Comparison of ENCODE assay signal across 25 cellular contexts in genomic region chr17:36773039-36773438, GRCh38.
"Had no signal": no experiment of that assay in that cellular context is flagged by ENCODE, and none has a peak within 500 bp of the region (broad histone marks: within the 10 kb centered on the region; RNA-seq: fewer than 3 reads in every experiment).

No MANE protein-coding gene starts in this region.

- H3K4me3 Mint-ChIP-seq: activated naive CD4-positive, alpha-beta T cell treated with anti-CD3 and anti-CD28 coated beads, Interleukin-2, amount 50 U/mL, for 24 hours; immature natural killer cell; nephron; stimulated activated memory B cell treated with anti-CD40 and anti-IgM and Interleukin-4, amounts not matched to agents 10 μg/mL and 1 μg/mL and 100 μg/mL, for 72 hours had no signal

- H3K4me1 Mint-ChIP-seq: activated naive CD4-positive, alpha-beta T cell treated with anti-CD3 and anti-CD28 coated beads, Interleukin-2, amount 50 U/mL, for 24 hours; immature natural killer cell; stimulated activated memory B cell treated with anti-CD40 and anti-IgM and Interleukin-4, amounts not matched to agents 10 μg/mL and 1 μg/mL and 100 μg/mL, for 72 hours had no signal

- H3K4me3 ChIP-seq: left ventricle myocardium inferior, sigmoid colon, spleen, thoracic aorta had no signal

- H3K4me1 ChIP-seq: left ventricle myocardium inferior, sigmoid colon, spleen had no signal

- H3K36me3 Mint-ChIP-seq: immature natural killer cell; stimulated activated memory B cell treated with anti-CD40 and anti-IgM and Interleukin-4, amounts not matched to agents 10 μg/mL and 1 μg/mL and 100 μg/mL, for 72 hours had no signal

- H3K36me3 ChIP-seq: left ventricle myocardium inferior, sigmoid colon, spleen, thoracic aorta had no signal

- DNase-seq: activated CD4-positive, alpha-beta T cell treated with anti-CD3 and anti-CD28 coated beads, Interleukin-2, amount 50 U/mL, for 1 hour; activated gamma-delta T cell; cerebellar nuclear complex; cortex of kidney; erythroblast; foreskin melanocyte; glutamatergic neuron; hippocampal formation; immature natural killer cell; kidney glomerular epithelial cell; left ventricle myocardium inferior; mammary epithelial cell; midbrain; nucleus accumbens; sigmoid colon; spleen; stimulated activated CD4-positive, alpha-beta T cell treated with anti-CD3 and anti-CD28 coated beads, Interleukin-4, amount 100 ng/mL, for 4 hours; T1000 had no signal

- H3K27ac ChIP-seq: left ventricle myocardium inferior, sigmoid colon, spleen, thoracic aorta had no signal

- FAIRE-seq: bronchial epithelial cell, endometrium had no signal

- H3K9me3 Mint-ChIP-seq: activated naive CD4-positive, alpha-beta T cell treated with anti-CD3 and anti-CD28 coated beads, Interleukin-2, amount 50 U/mL, for 24 hours; immature natural killer cell; nephron; stimulated activated memory B cell treated with anti-CD40 and anti-IgM and Interleukin-4, amounts not matched to agents 10 μg/mL and 1 μg/mL and 100 μg/mL, for 72 hours had no signal

- H3K9me3 ChIP-seq: left ventricle myocardium inferior, sigmoid colon, spleen, thoracic aorta had no signal

- ATAC-seq: activated CD4-positive, CD25-positive, alpha-beta regulatory T cell treated with anti-CD3 and anti-CD28 coated beads, Interleukin-2, amount 50 U/mL, for 24 hours; stimulated activated memory B cell treated with anti-CD40 and anti-IgM and Interleukin-4, amounts not matched to agents 10 μg/mL and 1 μg/mL and 100 μg/mL, for 72 hours had no signal

- H3K27ac Mint-ChIP-seq: activated naive CD4-positive, alpha-beta T cell treated with anti-CD3 and anti-CD28 coated beads, Interleukin-2, amount 50 U/mL, for 24 hours; immature natural killer cell; nephron; stimulated activated memory B cell treated with anti-CD40 and anti-IgM and Interleukin-4, amounts not matched to agents 10 μg/mL and 1 μg/mL and 100 μg/mL, for 72 hours had no signal
